Comparison of ENCODE assay signal across 10 cellular contexts in the genomic region with DNA sequence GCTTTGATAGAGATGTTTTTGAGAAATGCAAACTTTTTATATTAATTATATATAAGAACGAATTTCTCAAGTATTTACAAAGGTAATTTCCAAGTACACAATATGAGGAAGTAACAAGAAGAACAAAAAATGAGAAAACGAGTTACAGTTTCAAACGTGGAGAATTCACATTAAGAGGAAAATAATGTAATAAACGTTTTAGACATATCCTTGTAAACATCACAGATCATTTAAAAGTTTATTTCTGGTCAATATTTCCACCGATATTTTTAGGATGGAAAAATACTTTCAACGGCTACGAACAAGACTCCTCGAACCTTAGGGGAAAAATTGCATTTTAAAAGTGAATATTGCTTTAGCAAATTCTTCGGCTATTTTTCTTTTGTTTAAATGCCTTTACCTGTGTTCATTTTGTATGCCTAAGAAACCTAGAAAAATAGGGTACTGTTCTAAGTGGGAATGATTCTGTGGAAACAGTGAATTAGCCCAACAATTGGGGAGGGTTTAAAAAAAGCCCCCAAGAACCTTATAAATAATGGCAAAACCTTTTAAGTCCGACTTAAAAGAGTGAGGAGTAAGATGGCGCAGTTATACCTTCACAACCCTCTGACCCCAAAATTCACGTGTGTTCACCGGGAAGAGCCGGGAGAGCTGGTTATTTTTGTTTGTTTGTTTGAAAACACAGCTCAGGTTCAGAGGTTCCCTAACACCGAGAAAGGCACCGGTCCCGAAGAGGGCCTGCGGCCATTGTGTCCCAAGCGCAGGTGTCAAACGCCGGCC. TPM values are rescaled to one million over a fixed set of nuclear protein-coding genes. Genes with fewer than 3 reads are reported as not detected.
DNase-seq lines count a peak whose midpoint lies in the region; ATAC-seq and TF ChIP-seq lines count a peak whose summit lies in the region.
"Had no signal": no experiment of that assay in that cellular context is flagged by ENCODE, and none has a peak within 500 bp of the region (broad histone marks: within the 10 kb centered on the region; RNA-seq: fewer than 3 reads in every experiment).

No MANE protein-coding gene starts in this region.

- intact Hi-C loops in right lobe of liver (cut with DNase I): no loop called here

- H3K27ac ChIP-seq in right lobe of liver (peak overlapping the region; percentile 87 to 95 (median 91)), subcutaneous abdominal adipose tissue (ENCODE audit: low read depth, low read length) (no peak overlapping the region)
- H3K27ac ChIP-seq: C4-2B had no signal

- H3K4me3 ChIP-seq in astrocyte of the spinal cord (ENCODE audit: low read depth, low read length) (peak overlapping the region; percentile 33), right lobe of liver (peak overlapping the region; percentile 61 to 73 (median 71)), subcutaneous abdominal adipose tissue (ENCODE audit: low read depth in 1 of 5, low read length in 5 of 5) (peak overlapping the region in 3 of 5 donors; percentile 51 to 62 (median 59))

- peaks cover 0 to 5% (median 0%) of the 10 kb centered on the region in 4 donors for H3K4me1 ChIP-seq in right lobe of liver
- H3K4me1 ChIP-seq in subcutaneous abdominal adipose tissue (ENCODE audit: control insufficient read depth in 5 of 5, insufficient read depth in 5 of 5, low read length in 5 of 5): peaks cover 0 to 38% (median 37%) of the 10 kb centered on the region in 5 donors

- in situ Hi-C loops in astrocyte of the spinal cord (cut with HindIII; ENCODE audit: low sequenced_read_pairs): no loop called here

- 6% methylated on average over 14 of the region's 21 CpGs for WGBS in right lobe of liver (ENCODE audit: insufficient coverage, low coverage, low lambda C conversion rate, missing lambda C conversion rate)

- H3K36me3 ChIP-seq in right lobe of liver: peaks cover 0 to 3% (median 0%) of the 10 kb centered on the region in 4 donors
- no peaks in the 10 kb centered on the region for H3K36me3 ChIP-seq in subcutaneous abdominal adipose tissue (ENCODE audit: control insufficient read depth in 5 of 5, insufficient read depth in 5 of 5, low read length in 5 of 5)

- ATAC-seq in right lobe of liver (peak; percentile 2 to 27 (median 6)), GM21515 (IDR thresholded peaks at IDR 0.05; ENCODE audit: unreplicated experiment) (no peak), HG03378 (IDR thresholded peaks at IDR 0.05; ENCODE audit: unreplicated experiment) (no peak)

- H3K9ac ChIP-seq in subcutaneous abdominal adipose tissue (ENCODE audit: low read length in 5 of 5): peak overlapping the region in 1 of 5 donors; percentile 39

- H3K27me3 ChIP-seq in right lobe of liver (no peaks in the 10 kb centered on the region), subcutaneous abdominal adipose tissue (ENCODE audit: control insufficient read depth in 5 of 5, insufficient read depth in 4 of 5, low read length in 5 of 5) (peaks cover 66 to 90% (median 82%) of the 10 kb centered on the region in 5 donors)

- no peaks in the 10 kb centered on the region for H3K9me3 Mint-ChIP-seq in activated naive CD4-positive, alpha-beta T cell treated with anti-CD3 and anti-CD28 coated beads, Interleukin-2, amount 50 U/mL, for 24 hours

- peak overlapping the region; percentile 47 for H3K4me3 Mint-ChIP-seq in activated naive CD4-positive, alpha-beta T cell treated with anti-CD3 and anti-CD28 coated beads, Interleukin-2, amount 50 U/mL, for 24 hours

- no peak for DNase-seq in activated naive CD4-positive, alpha-beta T cell treated with anti-CD3 and anti-CD28 coated beads, Interleukin-2, amount 50 U/mL, for 16 hours
- DNase-seq in astrocyte of the spinal cord (ENCODE audit: low read depth, low spot score) (no peak), right lobe of liver (peak in 1 of 3 donors; percentile 62), RKO (ENCODE audit: low spot score) (no peak)
- DNase-seq: SHP77 had no signal

- H3K27ac Mint-ChIP-seq in activated naive CD4-positive, alpha-beta T cell treated with anti-CD3 and anti-CD28 coated beads, Interleukin-2, amount 50 U/mL, for 24 hours: no peak overlapping the region

- H3K36me3 Mint-ChIP-seq in activated naive CD4-positive, alpha-beta T cell treated with anti-CD3 and anti-CD28 coated beads, Interleukin-2, amount 50 U/mL, for 24 hours: no peaks in the 10 kb centered on the region

- TF ChIP-seq CTCF in astrocyte of the spinal cord (IDR thresholded peaks at IDR 0.05; ENCODE audit: low read depth, low read length) (no peak), right lobe of liver (IDR thresholded peaks at IDR 0.05) (no peak)

- TF ChIP-seq POLR2A in right lobe of liver (IDR thresholded peaks at IDR 0.05): peak; percentile 50

- H3K9me3 ChIP-seq in right lobe of liver (no peaks in the 10 kb centered on the region), subcutaneous abdominal adipose tissue (ENCODE audit: control insufficient read depth in 5 of 5, low read length in 5 of 5) (no peaks in the 10 kb centered on the region)

- H3K4me1 Mint-ChIP-seq in activated naive CD4-positive, alpha-beta T cell treated with anti-CD3 and anti-CD28 coated beads, Interleukin-2, amount 50 U/mL, for 24 hours: peaks cover 23% of the 10 kb centered on the region

- H3K27me3 Mint-ChIP-seq in activated naive CD4-positive, alpha-beta T cell treated with anti-CD3 and anti-CD28 coated beads, Interleukin-2, amount 50 U/mL, for 24 hours: peaks cover 54% of the 10 kb centered on the region

RNA-seq across cellular contexts. Expression of gene HNF1B, which starts 3.3 kb away (rescaled TPM):
- 1 to 10 TPM; 5.2 to 7.0 (median 5.7) TPM for total RNA-seq in right lobe of liver

Comparison
In these comparisons a context has a peak if more than half of its experiments do, and no peak if none do; other contexts are left out.
1. ATAC-seq: peak in right lobe of liver (4 of 4); none in GM21515 (single experiment) and HG03378 (single experiment).
2. Peak in every context shown above with its lines, with median percentiles within 50 percentile points of each other: H3K4me3 ChIP-seq.